ENCODE assay signal across 10 cellular contexts in the genomic region with DNA sequence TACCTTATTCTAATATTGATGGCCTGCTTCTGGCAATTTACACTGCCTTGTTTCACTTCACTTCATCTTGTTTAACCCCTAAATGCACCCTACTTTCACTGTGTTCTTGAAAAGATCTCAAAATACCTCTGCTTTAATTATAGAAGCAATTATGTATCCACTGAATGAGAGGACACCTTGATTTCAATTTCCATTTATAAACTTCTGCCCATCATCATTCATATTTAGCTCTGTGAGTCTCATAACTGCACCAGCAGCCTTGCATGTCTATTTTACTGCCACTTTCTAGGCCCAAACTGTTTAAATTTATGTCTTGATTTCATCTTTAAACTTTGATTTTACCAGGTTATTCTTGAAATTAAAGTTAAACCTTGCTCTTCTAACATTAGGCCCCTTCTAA. TPM values are rescaled to one million over a fixed set of nuclear protein-coding genes. Genes with fewer than 3 reads are reported as not detected.
A peak's percentile ranks its signal among the peaks of the same experiment; 100 is the strongest.
DNase-seq lines count a peak whose midpoint lies in the region; ATAC-seq and TF ChIP-seq lines count a peak whose summit lies in the region.
"Had no signal": no experiment of that assay in that cellular context is flagged by ENCODE, and none has a peak within 500 bp of the region (broad histone marks: within the 10 kb centered on the region; RNA-seq: fewer than 3 reads in every experiment).

No MANE protein-coding gene starts in this region.

- H3K27ac ChIP-seq in CD4-positive, alpha-beta memory T cell (ENCODE audit: low read depth, low read length), result no peak overlapping the region
- peak overlapping the region; percentile 49 for H3K27ac ChIP-seq in cingulate gyrus (ENCODE audit: low read depth, low read length)
- H3K27ac ChIP-seq: epithelial cell of prostate had no signal

- H3K27me3 ChIP-seq in CD4-positive, alpha-beta memory T cell (ENCODE audit: insufficient read depth, low read length), result no peaks in the 10 kb centered on the region

- no peaks in the 10 kb centered on the region for H3K9me3 ChIP-seq in CD4-positive, alpha-beta memory T cell (ENCODE audit: control insufficient read depth in 1 of 2, low read length in 2 of 2)

- peak overlapping the region in 4 of 8 donors; percentile 0 to 18 (median 6) for H3K4me3 Mint-ChIP-seq in CD4-positive, alpha-beta memory T cell
- no peak overlapping the region for H3K4me3 Mint-ChIP-seq in natural killer cell

- intact Hi-C loops in CD4-positive, alpha-beta memory T cell (cut with micrococcal nuclease), result no loop called here
- intact Hi-C loops in natural killer cell (cut with micrococcal nuclease), result no loop called here

- no peak for TF ChIP-seq CTCF in natural killer cell (IDR thresholded peaks at IDR 0.05)

- H3K4me1 ChIP-seq in CD4-positive, alpha-beta memory T cell (ENCODE audit: insufficient read depth, low read length), result peaks cover 34% of the 10 kb centered on the region

- H3K4me3 ChIP-seq in CD4-positive, alpha-beta memory T cell (ENCODE audit: low read length in 2 of 2), result no peak overlapping the region

- peaks cover 20 to 27% of the 10 kb centered on the region in 2 donors for H3K36me3 Mint-ChIP-seq in CD4-positive, alpha-beta memory T cell
- peaks cover 7% of the 10 kb centered on the region for H3K36me3 Mint-ChIP-seq in natural killer cell

- POLR2A ChIA-PET in CD4-positive, alpha-beta memory T cell (lab: Charles Lee; ENCODE audit: partially characterized antibody), result interaction anchor here (0.8 to 1.0 kb wide), 2 partner anchors 8 to 46 kb away, joined by 3 to 4 read pairs; no protein-coding TSS in a partner anchor

- H3K27me3 Mint-ChIP-seq in CD4-positive, alpha-beta memory T cell, result no peaks in the 10 kb centered on the region
- H3K27me3 Mint-ChIP-seq in natural killer cell (ENCODE audit: low read depth in 2 of 2), result no peaks in the 10 kb centered on the region

- no peaks in the 10 kb centered on the region for H3K36me3 ChIP-seq in CD4-positive, alpha-beta memory T cell (ENCODE audit: insufficient read depth, low read length)

- CTCF ChIA-PET in CD4-positive, alpha-beta memory T cell (lab: Charles Lee; ENCODE audit: partially characterized antibody), result interaction anchor here (0.9 kb wide), 2 partner anchors 125 to 189 kb away, joined by 3 read pairs; a partner anchor contains a TSS

- H3K9me3 Mint-ChIP-seq in CD4-positive, alpha-beta memory T cell, result no peaks in the 10 kb centered on the region
- H3K9me3 Mint-ChIP-seq in natural killer cell, result no peaks in the 10 kb centered on the region

- H3K4me1 Mint-ChIP-seq in CD4-positive, alpha-beta memory T cell, result peaks cover 39 to 63% (median 54%) of the 10 kb centered on the region in 4 donors
- peaks cover 18 to 28% of the 10 kb centered on the region in 2 donors for H3K4me1 Mint-ChIP-seq in natural killer cell

- DNase-seq in CD4-positive, alpha-beta memory T cell, result no peak
- no peak for DNase-seq in natural killer cell
- DNase-seq in stimulated activated CD4-positive, alpha-beta T cell treated with anti-CD3 and anti-CD28 coated beads, Interleukin-4, amount 100 ng/mL, for 1 hour, result no peak
- no peak for DNase-seq in NCI-H774 (lab: John Stamatoyannopoulos, UW)
- DNase-seq in NCI-H1436 (lab: John Stamatoyannopoulos, UW), result no peak
- DNase-seq in COLO829 (ENCODE audit: low spot score), result no peak
- DNase-seq: NCI-H187 treated with DMSO at 0.1 percent for 48 hours had no signal

- peak overlapping the region; percentile 20 to 76 (median 58) for H3K27ac Mint-ChIP-seq in CD4-positive, alpha-beta memory T cell
- peak overlapping the region; percentile 57 to 79 for H3K27ac Mint-ChIP-seq in natural killer cell

- peak; percentile 32 for ATAC-seq in HG03432 (IDR thresholded peaks at IDR 0.05; ENCODE audit: unreplicated experiment)
- ATAC-seq in natural killer cell, result no peak

RNA-seq across cellular contexts. Expression of a gene that starts 7.1 kb away (rescaled TPM):
- total RNA-seq in CD4-positive, alpha-beta memory T cell, result 1 to 10 TPM; 8.7 to 9.8 TPM
- polyA plus RNA-seq in CD4-positive, alpha-beta memory T cell, result 10 to 100 TPM; 17.9 to 18.1 TPM
- total RNA-seq in natural killer cell, result 10 to 100 TPM; 10.5 to 16.2 (median 11.4) TPM

RNA-seq across cellular contexts. Expression of a gene that starts 21.6 kb away (rescaled TPM):
- 10 to 100 TPM; 58.5 to 58.7 TPM for total RNA-seq in CD4-positive, alpha-beta memory T cell
- 10 to 100 TPM; 35.7 to 42.3 TPM for polyA plus RNA-seq in CD4-positive, alpha-beta memory T cell
- 10 to 100 TPM; 29.9 to 34.8 (median 33.8) TPM for total RNA-seq in natural killer cell

RNA-seq across cellular contexts. Expression of a gene that starts 21.7 kb away (rescaled TPM):
- total RNA-seq in CD4-positive, alpha-beta memory T cell, result 100 to 1,000 TPM; 416 to 441 TPM
- polyA plus RNA-seq in CD4-positive, alpha-beta memory T cell, result 100 to 1,000 TPM; 669 to 761 TPM
- 100 to 1,000 TPM; 126 to 166 (median 150) TPM for total RNA-seq in natural killer cell

RNA-seq across cellular contexts. Expression of a gene that starts 43.4 kb away (rescaled TPM):
- 10 to 100 TPM; 13.6 to 16.1 TPM for total RNA-seq in CD4-positive, alpha-beta memory T cell
- 10 to 100 TPM in 1 of 2 donors, 1 to 10 TPM in 1; 9.7 to 11.1 TPM for polyA plus RNA-seq in CD4-positive, alpha-beta memory T cell
- total RNA-seq in natural killer cell, result 10 to 100 TPM in 1 of 3 donors, 1 to 10 TPM in 2; 8.1 to 11.7 (median 8.7) TPM

RNA-seq across cellular contexts. Expression of a gene that starts 45.9 kb away (rescaled TPM):
- total RNA-seq in CD4-positive, alpha-beta memory T cell, result 1 to 10 TPM; 1.6 to 1.9 TPM
- 1 to 10 TPM; 2.2 to 3.1 TPM for polyA plus RNA-seq in CD4-positive, alpha-beta memory T cell
- 1 to 10 TPM; 3.0 to 4.5 (median 4.1) TPM for total RNA-seq in natural killer cell
